20 cellular contexts compared by ENCODE assay signal in genomic region chr4:169675825-169676224, GRCh38. TPM values are rescaled to one million over a fixed set of nuclear protein-coding genes. Genes with fewer than 3 reads are reported as not detected.
DNase-seq lines count a peak whose midpoint lies in the region; ATAC-seq, FAIRE-seq and TF ChIP-seq lines count a peak whose summit lies in the region.
"Had no signal": no experiment of that assay in that cellular context is flagged by ENCODE, and none has a peak within 500 bp of the region (broad histone marks: within the 10 kb centered on the region; RNA-seq: fewer than 3 reads in every experiment).

No MANE protein-coding gene starts in this region.

- TF ChIP-seq POLR2A in GM12878 (IDR thresholded peaks at IDR 0.05; ENCODE audit: low read depth, low read length), result no peak
- no peak for TF ChIP-seq POLR2A in heart left ventricle (IDR thresholded peaks at IDR 0.05)
- TF ChIP-seq POLR2A in lower leg skin (IDR thresholded peaks at IDR 0.05), result no peak

- H2AFZ ChIP-seq in GM12878 (ENCODE audit: control insufficient read depth, low read depth, low read length), result no peak overlapping the region

- DNase-seq in GM12878 (ENCODE audit: low read depth, low spot score) (no peak), heart left ventricle (no peak), lower leg skin (ENCODE audit: low spot score in 2 of 2) (no peak)
- no peak for DNase-seq in effector CD4-positive, alpha-beta T cell
- DNase-seq: activated CD4-positive, alpha-beta T cell treated with anti-CD3 and anti-CD28 coated beads, Interleukin-2, amount 50 U/mL, for 4 hours; activated T-cell treated with anti-CD3 and anti-CD28 coated beads, Interleukin-2, amount 50 U/mL, for 48 hours; dermis blood vessel endothelial cell; erythroblast; immature natural killer cell; KG1; mammary epithelial cell; natural killer cell; NCI-H1092 had no signal

- intact Hi-C loops in GM12878 (cut with micrococcal nuclease; ENCODE audit: unreplicated experiment) (loop anchor here (5.0 kb wide), 1 partner anchor 54 kb away; the partner anchor contains the start of gene CLCN3), heart left ventricle (cut with DNase I) (no loop called here), lower leg skin (cut with DNase I; ENCODE audit: low total_unique reads) (no loop called here)

- no peaks in the 10 kb centered on the region for H3K4me1 ChIP-seq in GM12878 (ENCODE audit: control insufficient read depth, insufficient read depth, low read length)
- H3K4me1 ChIP-seq in heart left ventricle, result peaks cover 0 to 13% (median 0%) of the 10 kb centered on the region in 12 donors

- no peak overlapping the region for H3K4me2 ChIP-seq in GM12878 (ENCODE audit: control insufficient read depth, insufficient read depth)
- H3K4me2 ChIP-seq: smooth muscle cell had no signal

- H3K27me3 ChIP-seq in GM12878 (replicated peaks in 1 of 2; ENCODE audit: control insufficient read depth in 2 of 2, insufficient read depth in 2 of 2, low read length in 1 of 2) (no peaks in the 10 kb centered on the region), heart left ventricle (no peaks in the 10 kb centered on the region)

- SMC1A ChIA-PET in GM12878 (lab: Charles Lee; ENCODE audit: uncharacterized antibody, unreplicated experiment), result interaction anchor here (0.7 to 3.5 kb wide), 5 partner anchors 9 to 135 kb away, joined by 3 to 29 read pairs (median 4); no protein-coding TSS in a partner anchor

- H3K27ac ChIP-seq in GM12878 (ENCODE audit: control insufficient read depth, insufficient read depth) (no peak overlapping the region), heart left ventricle (no peak overlapping the region)

- H3K9me3 ChIP-seq in GM12878 (replicated peaks; ENCODE audit: control insufficient read depth, insufficient read depth, low read length), result no peaks in the 10 kb centered on the region
- H3K9me3 ChIP-seq in heart left ventricle, result peaks cover 0 to 4% (median 0%) of the 10 kb centered on the region in 12 donors

- RAD21 ChIA-PET in GM12878 (lab: Charles Lee; ENCODE audit: unreplicated experiment), result interaction anchor here (1.0 to 5.0 kb wide), 3 partner anchors 15 to 63 kb away, joined by 4 to 35 read pairs (median 8); partner anchors contain the start of gene NEK1

- CTCF ChIA-PET in GM12878 (lab: Yijun Ruan, JAX), result interaction anchor here (0.7 to 2.1 kb wide), 6 partner anchors 13 to 1153 kb away, joined by 3 to 9 read pairs (median 4); no protein-coding TSS in a partner anchor

- TF ChIP-seq EP300 in GM12878 (IDR thresholded peaks at IDR 0.05; ENCODE audit: borderline replicate concordance in 1 of 2, control insufficient read depth in 1 of 2, low read depth in 2 of 2, low read length in 2 of 2), result no peak

- no peak for TF ChIP-seq CTCF in GM12878 (IDR thresholded peaks at IDR 0.05 in 2 of 3, conservative IDR thresholded peaks at IDR 0.05 in 1 of 3; ENCODE audit: control insufficient read depth in 2 of 3, extremely low read depth in 1 of 3, insufficient read depth in 1 of 3, low read depth in 3 of 3, low read length in 3 of 3)
- no peak for TF ChIP-seq CTCF in heart left ventricle (IDR thresholded peaks at IDR 0.05)
- no peak for TF ChIP-seq CTCF in lower leg skin (IDR thresholded peaks at IDR 0.05)

- no peaks in the 10 kb centered on the region for H4K20me1 ChIP-seq in GM12878 (ENCODE audit: control insufficient read depth, insufficient read depth)

- no TSS peak for BruUV-seq in GM12878 (replicated peaks; lab: Mats Ljungman, UMichigan)

- H3K36me3 ChIP-seq in GM12878 (ENCODE audit: control insufficient read depth in 2 of 2, insufficient read depth in 2 of 2, low read length in 1 of 2), result no peaks in the 10 kb centered on the region
- H3K36me3 ChIP-seq in heart left ventricle, result peaks cover 0 to 11% (median 6%) of the 10 kb centered on the region in 9 donors

- ATAC-seq in GM18868 (IDR thresholded peaks at IDR 0.05; ENCODE audit: unreplicated experiment) (peak; percentile 88), GM21423 (IDR thresholded peaks at IDR 0.05; ENCODE audit: unreplicated experiment) (peak; percentile 65), HG03060 (IDR thresholded peaks at IDR 0.05; ENCODE audit: low read depth, unreplicated experiment) (peak; percentile 73), GM12878 (peak; percentile 88), HG03039 (IDR thresholded peaks at IDR 0.05; ENCODE audit: unreplicated experiment) (no peak), heart left ventricle (no peak)
- ATAC-seq: natural killer cell, SK-N-SH treated with all-trans-retinoic acid at 6 μM for 48 hours had no signal

- TF ChIP-seq RAD21 in GM12878 (IDR thresholded peaks at IDR 0.05; ENCODE audit: insufficient read depth, low read depth, low read length), result no peak

- FAIRE-seq in GM12878 (lab: Jason Lieb, UNC), result no peak
- FAIRE-seq: RCC 7860 had no signal

- H3K9ac ChIP-seq in GM12878 (ENCODE audit: control insufficient read depth, insufficient read depth, low read length), result no peak overlapping the region

- 6% methylated on average over 2 of the region's 2 CpGs for WGBS in GM12878 (ENCODE audit: insufficient coverage, insufficient replicate concordance, low lambda C conversion rate, missing lambda C conversion rate)
- WGBS in heart left ventricle, 4 donors, result 76 to 82% (median 78%) methylated on average over 2 of the region's 2 CpGs
- WGBS in lower leg skin, 2 donors, result 83 to 86% methylated on average over 2 of the region's 2 CpGs

- in situ Hi-C loops in GM12878 (cut with MboI), result no loop called here

- H3K4me3 ChIP-seq in GM12878 (no peak overlapping the region), heart left ventricle (no peak overlapping the region), lower leg skin (ENCODE audit: low read depth, poor library complexity, severe bottlenecking) (no peak overlapping the region)
- H3K4me3 ChIP-seq: smooth muscle cell had no signal

- POLR2A ChIA-PET in GM12878 (lab: Charles Lee), result interaction anchor here (1.0 to 2.0 kb wide), 3 partner anchors 16 to 63 kb away, joined by 3 to 10 read pairs (median 4); no protein-coding TSS in a partner anchor

- no peaks in the 10 kb centered on the region; the same call in 1 of the 2 replicates for H3K79me2 ChIP-seq in GM12878 (ENCODE audit: control insufficient read depth, insufficient read depth, low read length)

TF ChIP-seq in GM12878, 131 proteins besides CTCF, POLR2A, EP300 and RAD21 (continues in another document):
- TF ChIP-seq E4F1 (IDR thresholded peaks at IDR 0.05; ENCODE audit: borderline replicate concordance, partially characterized antibody) (no peak), NKRF (conservative IDR thresholded peaks at IDR 0.05) (no peak)

RNA-seq across cellular contexts. Expression of gene CLCN3, which starts 55.4 kb away (rescaled TPM):
- 69.5 and 69.9 TPM in 2 replicates for total RNA-seq in GM12878 (2013; cell fraction: nucleolus; rRNA removed)
- total RNA-seq in GM12878 (2014; rRNA removed), result 11.8 and 12.3 TPM in 2 replicates
- 16.2 and 18.2 TPM in 2 replicates for total RNA-seq in GM12878 (2014; rRNA removed; fragmentation: Illumina TruSeq; extraction: Trizol)
- total RNA-seq in GM12878 (2021), result 17.1 and 17.2 TPM in 2 replicates
- polyA plus RNA-seq in GM12878 (2011; ENCODE audit: low read depth), result 5.6 TPM
- 22.8 and 36.6 TPM in 2 replicates for polyA plus RNA-seq in GM12878 (2011; rRNA removed)
- polyA plus RNA-seq in GM12878 (2011; cell fraction: cytosol; rRNA removed), result 8.2 and 9.1 TPM in 2 replicates
- polyA plus RNA-seq in GM12878 (2011; cell fraction: nucleus; rRNA removed), result 8.2 and 9.9 TPM in 2 replicates
- 5.6 and 8.8 TPM in 2 replicates for polyA plus RNA-seq in GM12878 (2012)
- polyA plus RNA-seq in GM12878 (2014; fragmentation: Illumina TruSeq; extraction: Trizol), result 16.0 and 27.9 TPM in 2 replicates
- 1 to 10 TPM; 4.0 to 4.7 TPM for polyA plus RNA-seq in GM12878 (2014; fragmentation: Nextera tagmentation; extraction: Ambion mirVana)
- polyA plus RNA-seq in GM12878 (2014; rRNA removed), result 9.9 and 10.0 TPM in 2 replicates
- polyA plus RNA-seq in GM12878 (2016; fragmentation: Nextera tagmentation; extraction: Ambion mirVana), result 10 to 100 TPM; 11.0 to 11.3 TPM
- 46.6 and 51.9 TPM in 2 replicates for polyA minus RNA-seq in GM12878 (2011; rRNA and poly(A)+ RNA removed)
- 10.2 and 12.3 TPM in 2 replicates for polyA minus RNA-seq in GM12878 (2011; cell fraction: cytosol; rRNA and poly(A)+ RNA removed)
- 24.7 and 33.7 TPM in 2 replicates for polyA minus RNA-seq in GM12878 (2011; cell fraction: nucleus; rRNA and poly(A)+ RNA removed)
- 10 to 100 TPM; 46.4 to 86.2 (median 59.3) TPM for total RNA-seq in heart left ventricle
- 10 to 100 TPM; 17.4 to 30.2 TPM for polyA plus RNA-seq in heart left ventricle
- 10 to 100 TPM; 32.8 to 75.4 (median 57.8) TPM for total RNA-seq in lower leg skin

Comparison
In these comparisons a context has a peak if more than half of its experiments do, and no peak if none do; other contexts are left out.
1. ATAC-seq: peak in GM18868 (single experiment), GM21423 (single experiment), HG03060 (single experiment) and GM12878 (single experiment); none in HG03039 (single experiment) and heart left ventricle (0 of 4).